ENCODE assay signal across 8 cellular contexts in the genomic region with DNA sequence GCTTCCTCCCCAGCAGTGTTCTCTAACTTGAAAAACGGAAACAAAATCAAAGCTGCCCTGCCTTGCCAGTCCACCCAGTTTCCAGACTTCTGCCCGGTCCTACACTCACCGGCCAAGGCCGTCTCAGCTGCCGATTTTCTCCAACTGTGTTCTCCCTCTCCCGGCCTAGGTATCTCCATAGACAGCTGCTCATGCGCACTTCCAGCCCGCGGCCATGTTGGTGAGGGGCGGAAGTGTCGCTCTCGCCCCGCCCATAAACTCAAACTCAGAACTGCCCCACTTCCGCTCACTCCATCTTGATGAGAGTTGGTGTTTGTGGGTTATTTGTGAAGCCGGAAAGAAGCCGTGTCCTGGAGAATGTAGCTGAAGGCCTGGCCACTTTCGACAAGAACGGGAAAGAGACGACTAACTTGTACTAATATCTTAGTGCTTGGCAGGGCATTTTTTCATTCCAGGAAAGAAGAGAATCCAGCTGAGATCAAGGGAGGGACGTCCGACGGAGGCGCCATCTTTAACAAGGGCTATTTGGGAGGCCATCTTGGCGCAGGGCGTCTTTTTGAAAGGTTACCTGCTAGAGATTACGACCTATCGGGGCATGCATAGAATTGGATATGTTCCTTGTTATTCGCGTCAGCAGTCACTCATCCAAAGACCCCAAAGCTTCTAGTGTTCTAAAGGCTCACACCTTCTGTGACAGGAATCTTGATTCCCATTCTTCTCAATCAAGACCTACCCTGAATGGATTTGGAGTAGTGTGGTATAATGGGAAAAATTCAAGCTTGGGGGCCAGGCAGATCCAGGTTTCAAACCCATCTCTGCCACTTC. TPM values are rescaled to one million over a fixed set of nuclear protein-coding genes. Genes with fewer than 3 reads are reported as not detected.
DNase-seq lines count a peak whose midpoint lies in the region; ATAC-seq and TF ChIP-seq lines count a peak whose summit lies in the region.

TSS of gene USF1 (minus strand) at position 229 of the 825 bp plus-strand sequence. CDS start 2,702 bp downstream, outside the sequence.

- H3K4me1 Mint-ChIP-seq in activated naive CD4-positive, alpha-beta T cell treated with anti-CD3 and anti-CD28 coated beads, Interleukin-2, amount 50 U/mL, for 24 hours: peaks cover 39% of the 10 kb centered on the region

- peaks cover 8% of the 10 kb centered on the region for H3K4me1 ChIP-seq in testis

- H3K27me3 Mint-ChIP-seq in activated naive CD4-positive, alpha-beta T cell treated with anti-CD3 and anti-CD28 coated beads, Interleukin-2, amount 50 U/mL, for 24 hours: no peaks in the 10 kb centered on the region

- H3K36me3 ChIP-seq in testis (ENCODE audit: low read depth, missing control alignments): no peaks in the 10 kb centered on the region

- peak; percentile 90 for TF ChIP-seq POLR2A in testis (IDR thresholded peaks at IDR 0.05)

- no peaks in the 10 kb centered on the region for H3K27me3 ChIP-seq in testis

- no peaks in the 10 kb centered on the region for H3K9me3 ChIP-seq in testis

- H3K27ac Mint-ChIP-seq in activated naive CD4-positive, alpha-beta T cell treated with anti-CD3 and anti-CD28 coated beads, Interleukin-2, amount 50 U/mL, for 24 hours: peak within 1 kb of the TSS; percentile 100

- no peak for TF ChIP-seq CTCF in omental fat pad (IDR thresholded peaks at IDR 0.05)
- TF ChIP-seq CTCF in testis (IDR thresholded peaks at IDR 0.05): no peak

- intact Hi-C loops in testis (cut with DNase I; ENCODE audit: low total_unique reads): no loop called here

- peaks cover 14% of the 10 kb centered on the region for H3K36me3 Mint-ChIP-seq in activated naive CD4-positive, alpha-beta T cell treated with anti-CD3 and anti-CD28 coated beads, Interleukin-2, amount 50 U/mL, for 24 hours

- DNase-seq in GM04504 (ENCODE audit: low read depth) (peak; percentile 90), NCI-H1092 (lab: John Stamatoyannopoulos, UW) (peak; percentile 96), glomerular endothelial cell (ENCODE audit: extremely low read depth, low read depth, low spot score) (peak; percentile 92), omental fat pad (ENCODE audit: low spot score) (peak; percentile 78), testis (peak; percentile 97)

- 0% methylated on average over 24 to 29 of the region's 29 CpGs for WGBS in testis, 2 donors

- peak within 1 kb of the TSS; percentile 99 for H3K4me3 Mint-ChIP-seq in activated naive CD4-positive, alpha-beta T cell treated with anti-CD3 and anti-CD28 coated beads, Interleukin-2, amount 50 U/mL, for 24 hours

- H3K27ac ChIP-seq in testis: peak within 1 kb of the TSS; percentile 91 to 92

- peak within 1 kb of the TSS; percentile 77 to 98 for H3K4me3 ChIP-seq in testis

- H3K9me3 Mint-ChIP-seq in activated naive CD4-positive, alpha-beta T cell treated with anti-CD3 and anti-CD28 coated beads, Interleukin-2, amount 50 U/mL, for 24 hours: no peaks in the 10 kb centered on the region

- ATAC-seq in HG02588 (IDR thresholded peaks at IDR 0.05; ENCODE audit: unreplicated experiment): peak; percentile 68
- ATAC-seq in SK-N-SH treated with all-trans-retinoic acid at 6 μM for 48 hours: peak; percentile 91
- peak; percentile 97 for ATAC-seq in omental fat pad (ENCODE audit: low FRiP score)

TF ChIP-seq in SK-N-SH treated with all-trans-retinoic acid at 6 μM for 48 hours, 23 proteins besides CTCF, POLR2A, EP300 and RAD21 (continues in another document):
- 0 out of 2 replicates have a peak, but pooled peaks have one; percentile 49 for TF ChIP-seq OSR1 (CRISPR knock-in tag; IDR thresholded peaks at IDR 0.05)
- peak; percentile 75 for TF ChIP-seq TOX (CRISPR knock-in tag; IDR thresholded peaks at IDR 0.05; ENCODE audit: borderline replicate concordance)
- TF ChIP-seq ZFP3 (CRISPR knock-in tag; IDR thresholded peaks at IDR 0.05): peak; percentile 79; the same call in 1 of the 2 replicates
- TF ChIP-seq ZC3H10 (CRISPR knock-in tag; IDR thresholded peaks at IDR 0.05): peak; percentile 64
- TF ChIP-seq ZNF565 (CRISPR knock-in tag; conservative IDR thresholded peaks at IDR 0.05; ENCODE audit: low read depth): no peak; the same call in 1 of the 2 replicates
- TF ChIP-seq ZNF70 (CRISPR knock-in tag; IDR thresholded peaks at IDR 0.05): no peak; the same call in 1 of the 2 replicates
- TF ChIP-seq CSDC2 (CRISPR knock-in tag; IDR thresholded peaks at IDR 0.05): peak; percentile 85; the same call in 1 of the 2 replicates
- TF ChIP-seq TSHZ2 (CRISPR knock-in tag; IDR thresholded peaks at IDR 0.05): peak; percentile 85; the same call in 1 of the 2 replicates
- peak; percentile 80; the same call in 1 of the 2 replicates for TF ChIP-seq POU6F1 (CRISPR knock-in tag; IDR thresholded peaks at IDR 0.05; ENCODE audit: borderline replicate concordance, low read depth)
- peak; percentile 73; the same call in 1 of the 2 replicates for TF ChIP-seq RARB (CRISPR knock-in tag; IDR thresholded peaks at IDR 0.05)
- TF ChIP-seq TCF4 (CRISPR knock-in tag; IDR thresholded peaks at IDR 0.05; ENCODE audit: borderline replicate concordance): no peak
- TF ChIP-seq ISL1 (CRISPR knock-in tag; IDR thresholded peaks at IDR 0.05): no peak
- TF ChIP-seq, protein P1, sequence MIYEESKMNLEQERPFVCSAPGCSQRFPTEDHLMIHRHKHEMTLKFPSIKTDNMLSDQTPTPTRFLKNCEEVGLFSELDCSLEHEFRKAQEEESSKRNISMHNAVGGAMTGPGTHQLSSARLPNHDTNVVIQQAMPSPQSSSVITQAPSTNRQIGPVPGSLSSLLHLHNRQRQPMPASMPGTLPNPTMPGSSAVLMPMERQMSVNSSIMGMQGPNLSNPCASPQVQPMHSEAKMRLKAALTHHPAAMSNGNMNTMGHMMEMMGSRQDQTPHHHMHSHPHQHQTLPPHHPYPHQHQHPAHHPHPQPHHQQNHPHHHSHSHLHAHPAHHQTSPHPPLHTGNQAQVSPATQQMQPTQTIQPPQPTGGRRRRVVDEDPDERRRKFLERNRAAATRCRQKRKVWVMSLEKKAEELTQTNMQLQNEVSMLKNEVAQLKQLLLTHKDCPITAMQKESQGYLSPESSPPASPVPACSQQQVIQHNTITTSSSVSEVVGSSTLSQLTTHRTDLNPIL (CRISPR knock-in tag; IDR thresholded peaks at IDR 0.05; ENCODE audit: low read depth): no peak
- no peak for TF ChIP-seq SNAI2 (CRISPR knock-in tag; IDR thresholded peaks at IDR 0.05)
- no peak for TF ChIP-seq ESRRG (CRISPR knock-in tag; IDR thresholded peaks at IDR 0.05)
- TF ChIP-seq, protein P2, sequence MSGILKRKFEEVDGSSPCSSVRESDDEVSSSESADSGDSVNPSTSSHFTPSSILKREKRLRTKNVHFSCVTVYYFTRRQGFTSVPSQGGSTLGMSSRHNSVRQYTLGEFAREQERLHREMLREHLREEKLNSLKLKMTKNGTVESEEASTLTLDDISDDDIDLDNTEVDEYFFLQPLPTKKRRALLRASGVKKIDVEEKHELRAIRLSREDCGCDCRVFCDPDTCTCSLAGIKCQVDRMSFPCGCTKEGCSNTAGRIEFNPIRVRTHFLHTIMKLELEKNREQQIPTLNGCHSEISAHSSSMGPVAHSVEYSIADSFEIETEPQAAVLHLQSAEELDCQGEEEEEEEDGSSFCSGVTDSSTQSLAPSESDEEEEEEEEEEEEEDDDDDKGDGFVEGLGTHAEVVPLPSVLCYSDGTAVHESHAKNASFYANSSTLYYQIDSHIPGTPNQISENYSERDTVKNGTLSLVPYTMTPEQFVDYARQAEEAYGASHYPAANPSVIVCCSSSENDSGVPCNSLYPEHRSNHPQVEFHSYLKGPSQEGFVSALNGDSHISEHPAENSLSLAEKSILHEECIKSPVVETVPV (CRISPR knock-in tag; IDR thresholded peaks at IDR 0.05): no peak

RNA-seq across cellular contexts. Expression of gene USF1, which starts in this region (rescaled TPM):
- total RNA-seq in glomerular endothelial cell (56.8 and 68.4 TPM in 2 replicates), omental fat pad (10 to 100 TPM; 44.8 to 87.5 (median 61.4) TPM), testis (10 to 100 TPM; 50.8 to 61.9 TPM)
- polyA plus RNA-seq in testis (ENCODE audit: insufficient read depth, low read depth, low replicate concordance): 38.8 TPM

Comparison
In these comparisons a context has a peak if more than half of its experiments do, and no peak if none do; other contexts are left out.
1. Peak in every context shown above with its lines: DNase-seq, ATAC-seq, H3K4me3 ChIP-seq and H3K27ac ChIP-seq.